ENCODE assay signal across 10 cellular contexts in the genomic region with DNA sequence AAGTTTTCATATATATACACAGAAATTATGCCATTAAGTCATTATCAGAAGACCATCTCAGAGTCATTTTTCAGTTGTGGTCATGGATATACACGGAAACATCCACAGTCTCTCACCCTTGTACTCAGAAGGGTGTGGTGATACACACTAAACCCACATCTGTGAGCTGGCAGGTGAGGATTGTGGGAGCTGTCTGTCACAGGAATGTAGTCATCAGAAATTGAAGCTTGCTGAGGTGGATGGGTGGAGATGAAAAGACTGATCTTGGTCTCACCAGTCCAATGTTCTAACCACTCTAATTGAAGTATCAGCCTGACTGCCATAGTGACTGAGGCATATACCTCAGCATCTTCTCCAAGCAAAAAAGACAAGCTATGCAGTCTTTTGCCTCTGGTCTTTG.
DNase-seq lines count a peak whose midpoint lies in the region; ATAC-seq, FAIRE-seq and TF ChIP-seq lines count a peak whose summit lies in the region.
"Had no signal": no experiment of that assay in that cellular context is flagged by ENCODE, and none has a peak within 500 bp of the region (broad histone marks: within the 10 kb centered on the region; RNA-seq: fewer than 3 reads in every experiment).

No MANE protein-coding gene starts in this region.

- POLR2A ChIA-PET in endothelial cell of umbilical vein (lab: Charles Lee): no interaction called here

- H3K9me1 ChIP-seq in endothelial cell of umbilical vein (replicated peaks; ENCODE audit: control insufficient read depth, extremely low read depth, insufficient read depth, low read length): no peaks in the 10 kb centered on the region

- no peak overlapping the region for H3K9ac ChIP-seq in endothelial cell of umbilical vein (replicated peaks; ENCODE audit: extremely low read depth, insufficient read depth, low read length)

- H3K27me3 ChIP-seq in MG63 (no peaks in the 10 kb centered on the region), endothelial cell of umbilical vein (ENCODE audit: control insufficient read depth in 2 of 2, insufficient read depth in 2 of 2, low read length in 2 of 2) (no peaks in the 10 kb centered on the region), upper lobe of right lung (no peaks in the 10 kb centered on the region)

- peak; percentile 94 for ATAC-seq in activated CD8-positive, alpha-beta memory T cell treated with anti-CD3 and anti-CD28 coated beads, Interleukin-2, amount 10 ng/mL, durations not matched to agents 7 days and 5 days
- ATAC-seq in upper lobe of right lung: no peak

- intact Hi-C loops in endothelial cell of umbilical vein (cut with micrococcal nuclease) (no loop called here), upper lobe of right lung (cut with DNase I) (no loop called here)

- H3K4me1 ChIP-seq in endothelial cell of umbilical vein (ENCODE audit: control insufficient read depth, extremely low read depth, insufficient read depth, low read length) (peaks cover 6% of the 10 kb centered on the region), upper lobe of right lung (no peaks in the 10 kb centered on the region)

- H3K4me3 ChIP-seq in MG63 (no peak overlapping the region), endothelial cell of umbilical vein (replicated peaks in 1 of 3; ENCODE audit: insufficient read depth in 1 of 3, low read depth in 1 of 3, low read length in 3 of 3) (no peak overlapping the region), upper lobe of right lung (no peak overlapping the region)
- H3K4me3 ChIP-seq: SK-N-MC had no signal

- dilution Hi-C loops in endothelial cell of umbilical vein (cut with MboI; ENCODE audit: extremely low pct_ligation_motif_present, low sequenced_read_pairs): no loop called here

- no peaks in the 10 kb centered on the region for H3K79me2 ChIP-seq in endothelial cell of umbilical vein (ENCODE audit: control insufficient read depth, insufficient read depth, low read length)

- H3K9me3 ChIP-seq in MG63 (0 out of 2 replicates have a peak, but pooled peaks cover 2% of the 10 kb centered on the region), endothelial cell of umbilical vein (replicated peaks; ENCODE audit: control insufficient read depth, insufficient read depth, low read length) (no peaks in the 10 kb centered on the region), upper lobe of right lung (no peaks in the 10 kb centered on the region)

- TF ChIP-seq POLR2A in endothelial cell of umbilical vein (IDR thresholded peaks at IDR 0.05; ENCODE audit: low read depth, low read length): no peak

- H3K9me3 Mint-ChIP-seq in activated CD8-positive, alpha-beta memory T cell treated with anti-CD3 and anti-CD28 coated beads, Interleukin-2, amount 10 ng/mL, durations not matched to agents 7 days and 5 days (ENCODE audit: low read depth): peaks cover 2% of the 10 kb centered on the region
- H3K9me3 Mint-ChIP-seq: type B pancreatic cell had no signal

- CTCF ChIA-PET in activated CD8-positive, alpha-beta memory T cell treated with anti-CD3 and anti-CD28 coated beads, Interleukin-2, amount 10 ng/mL, durations not matched to agents 7 days and 5 days (lab: Charles Lee): no interaction called here
- CTCF ChIA-PET in endothelial cell of umbilical vein (lab: Charles Lee): interaction anchor here (1.5 to 2.6 kb wide), 3 partner anchors 11 to 547 kb away, joined by 4 to 12 read pairs (median 10); no protein-coding TSS in a partner anchor

- no peak overlapping the region for H3K4me3 Mint-ChIP-seq in activated CD8-positive, alpha-beta memory T cell treated with anti-CD3 and anti-CD28 coated beads, Interleukin-2, amount 10 ng/mL, durations not matched to agents 7 days and 5 days
- H3K4me3 Mint-ChIP-seq: type B pancreatic cell had no signal

- H3K4me1 Mint-ChIP-seq in activated CD8-positive, alpha-beta memory T cell treated with anti-CD3 and anti-CD28 coated beads, Interleukin-2, amount 10 ng/mL, durations not matched to agents 7 days and 5 days: peaks cover 20% of the 10 kb centered on the region

- no peak overlapping the region for H3K27ac Mint-ChIP-seq in activated CD8-positive, alpha-beta memory T cell treated with anti-CD3 and anti-CD28 coated beads, Interleukin-2, amount 10 ng/mL, durations not matched to agents 7 days and 5 days
- H3K27ac Mint-ChIP-seq: type B pancreatic cell had no signal

- H3K36me3 Mint-ChIP-seq in activated CD8-positive, alpha-beta memory T cell treated with anti-CD3 and anti-CD28 coated beads, Interleukin-2, amount 10 ng/mL, durations not matched to agents 7 days and 5 days: peaks cover 12% of the 10 kb centered on the region

- FAIRE-seq in endothelial cell of umbilical vein (lab: Jason Lieb, UNC): peak; percentile 21

- H4K20me1 ChIP-seq in endothelial cell of umbilical vein (replicated peaks; ENCODE audit: control insufficient read depth, extremely low read depth, insufficient read depth, low read length): no peaks in the 10 kb centered on the region

- no peaks in the 10 kb centered on the region for H3K27me3 Mint-ChIP-seq in activated CD8-positive, alpha-beta memory T cell treated with anti-CD3 and anti-CD28 coated beads, Interleukin-2, amount 10 ng/mL, durations not matched to agents 7 days and 5 days
- H3K27me3 Mint-ChIP-seq: type B pancreatic cell had no signal

- TF ChIP-seq CTCF in endothelial cell of umbilical vein (IDR thresholded peaks at IDR 0.05; ENCODE audit: extremely low read depth in 1 of 2, insufficient read depth in 1 of 2, low read depth in 1 of 2, low read length in 2 of 2) (no peak), upper lobe of right lung (IDR thresholded peaks at IDR 0.05) (no peak)

- DNase-seq in MG63: peak; percentile 59
- DNase-seq in activated CD8-positive, alpha-beta memory T cell treated with anti-CD3 and anti-CD28 coated beads, Interleukin-2, amount 10 ng/mL, durations not matched to agents 7 days and 5 days: peak; percentile 79
- peak; percentile 19 for DNase-seq in endothelial cell of umbilical vein (ENCODE audit: low read depth, low spot score)
- peak; percentile 5 for DNase-seq in stimulated activated CD8-positive, alpha-beta memory T cell treated with anti-CD3 and anti-CD28 coated beads, Interleukin-12 subunit alpha, Interleukin-12 subunit beta, amount 100 ng/mL, for 24 hours (ENCODE audit: extremely low read depth)
- no peak for DNase-seq in upper lobe of right lung
- no peak for DNase-seq in NCI-H1092 treated with DMSO at 0.1 percent for 48 hours (lab: John Stamatoyannopoulos, UW)
- no peak for DNase-seq in ureter (ENCODE audit: low spot score)
- DNase-seq: Karpas-422 had no signal

- BruUV-seq in endothelial cell of umbilical vein (replicated peaks; lab: Mats Ljungman, UMichigan): no TSS peak

- H3K36me3 ChIP-seq in MG63 (peaks cover 2% of the 10 kb centered on the region), endothelial cell of umbilical vein (ENCODE audit: control insufficient read depth in 2 of 2, extremely low read depth in 1 of 2, insufficient read depth in 2 of 2, low read length in 2 of 2) (no peaks in the 10 kb centered on the region), upper lobe of right lung (no peaks in the 10 kb centered on the region)

- H3K27ac ChIP-seq in endothelial cell of umbilical vein (ENCODE audit: insufficient read depth, low read depth, low read length) (no peak overlapping the region), upper lobe of right lung (no peak overlapping the region)
- H3K27ac ChIP-seq: SK-N-MC had no signal

- no peak overlapping the region for H2AFZ ChIP-seq in endothelial cell of umbilical vein (ENCODE audit: low read depth, low read length)

- H3K4me2 ChIP-seq in endothelial cell of umbilical vein (ENCODE audit: insufficient read depth, low read length): no peak overlapping the region

TF ChIP-seq in endothelial cell of umbilical vein, 7 proteins besides CTCF, POLR2A, EP300 and RAD21:
- TF ChIP-seq POLR2AphosphoS5 (IDR thresholded peaks at IDR 0.05; ENCODE audit: insufficient read depth, low read depth, low read length) (no peak), JUN (IDR thresholded peaks at IDR 0.05; ENCODE audit: borderline replicate concordance, insufficient read depth, insufficient read length, low read depth) (no peak), FOS (IDR thresholded peaks at IDR 0.05; ENCODE audit: borderline replicate concordance, insufficient read depth, low read length) (no peak), EZH2 (IDR thresholded peaks at IDR 0.05; ENCODE audit: borderline replicate concordance, low read depth, low read length, severe bottlenecking) (no peak), MYC (IDR thresholded peaks at IDR 0.05; ENCODE audit: low read depth, low read length) (no peak), GATA2 (IDR thresholded peaks at IDR 0.05; ENCODE audit: insufficient read depth, insufficient read length, low read depth, low read length) (no peak)
- TF ChIP-seq, protein P1, sequence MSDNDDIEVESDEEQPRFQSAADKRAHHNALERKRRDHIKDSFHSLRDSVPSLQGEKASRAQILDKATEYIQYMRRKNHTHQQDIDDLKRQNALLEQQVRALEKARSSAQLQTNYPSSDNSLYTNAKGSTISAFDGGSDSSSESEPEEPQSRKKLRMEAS (IDR thresholded peaks at IDR 0.05; ENCODE audit: insufficient read depth, insufficient read length): no peak

Comparison
In these comparisons a context has a peak if more than half of its experiments do, and no peak if none do; other contexts are left out.
1. DNase-seq: peak in MG63 (single experiment), activated CD8-positive, alpha-beta memory T cell treated with anti-CD3 and anti-CD28 coated beads, Interleukin-2, amount 10 ng/mL, durations not matched to agents 7 days and 5 days (single experiment), endothelial cell of umbilical vein (single experiment) and stimulated activated CD8-positive, alpha-beta memory T cell treated with anti-CD3 and anti-CD28 coated beads, Interleukin-12 subunit alpha, Interleukin-12 subunit beta, amount 100 ng/mL, for 24 hours (single experiment); none in upper lobe of right lung (single experiment), NCI-H1092 treated with DMSO at 0.1 percent for 48 hours (single experiment) and ureter (single experiment).